In genomic region chr14:77867476-77867875, GRCh38 we compare ENCODE assay signal across 2 cellular contexts.
TF ChIP-seq lines count a peak whose summit lies in the region.

No MANE protein-coding gene starts in this region.

TF ChIP-seq in SK-N-SH, 30 proteins besides CTCF, POLR2A, EP300 and RAD21 (continued from another document):
- TF ChIP-seq CHD2 (IDR thresholded peaks at IDR 0.05; ENCODE audit: low read length, partially characterized antibody) (no peak), FOXJ3 (CRISPR knock-in tag; IDR thresholded peaks at IDR 0.05) (no peak), ELF1 (IDR thresholded peaks at IDR 0.05) (no peak), MXI1 (IDR thresholded peaks at IDR 0.05; ENCODE audit: low read depth, low read length) (no peak), YY1 (IDR thresholded peaks at IDR 0.05; ENCODE audit: low read depth) (no peak), RXRA (IDR thresholded peaks at IDR 0.05; ENCODE audit: borderline replicate concordance, low read depth) (no peak), RFX5 (IDR thresholded peaks at IDR 0.05; ENCODE audit: low read length) (no peak), MAX (IDR thresholded peaks at IDR 0.05; ENCODE audit: low read depth) (no peak), MEF2A (IDR thresholded peaks at IDR 0.05; ENCODE audit: borderline replicate concordance, low read depth) (no peak), RCOR1 (IDR thresholded peaks at IDR 0.05; ENCODE audit: low read length) (no peak)

TF ChIP-seq in SK-N-SH treated with all-trans-retinoic acid at 6 μM for 48 hours, 23 proteins besides CTCF, POLR2A, EP300 and RAD21 (continued from another document):
- no peak for TF ChIP-seq TSHZ2 (CRISPR knock-in tag; IDR thresholded peaks at IDR 0.05)
- TF ChIP-seq ZC3H10 (CRISPR knock-in tag; IDR thresholded peaks at IDR 0.05) = no peak
- TF ChIP-seq ZNF70 (CRISPR knock-in tag; IDR thresholded peaks at IDR 0.05) = no peak
- TF ChIP-seq OSR1 (CRISPR knock-in tag; IDR thresholded peaks at IDR 0.05) = no peak
- no peak for TF ChIP-seq ZFP3 (CRISPR knock-in tag; IDR thresholded peaks at IDR 0.05)
- TF ChIP-seq ISL1 (CRISPR knock-in tag; IDR thresholded peaks at IDR 0.05) = no peak
- no peak for TF ChIP-seq PATZ1 (CRISPR knock-in tag; IDR thresholded peaks at IDR 0.05; ENCODE audit: borderline replicate concordance)
